8 cellular contexts compared by ENCODE assay signal in the genomic region with DNA sequence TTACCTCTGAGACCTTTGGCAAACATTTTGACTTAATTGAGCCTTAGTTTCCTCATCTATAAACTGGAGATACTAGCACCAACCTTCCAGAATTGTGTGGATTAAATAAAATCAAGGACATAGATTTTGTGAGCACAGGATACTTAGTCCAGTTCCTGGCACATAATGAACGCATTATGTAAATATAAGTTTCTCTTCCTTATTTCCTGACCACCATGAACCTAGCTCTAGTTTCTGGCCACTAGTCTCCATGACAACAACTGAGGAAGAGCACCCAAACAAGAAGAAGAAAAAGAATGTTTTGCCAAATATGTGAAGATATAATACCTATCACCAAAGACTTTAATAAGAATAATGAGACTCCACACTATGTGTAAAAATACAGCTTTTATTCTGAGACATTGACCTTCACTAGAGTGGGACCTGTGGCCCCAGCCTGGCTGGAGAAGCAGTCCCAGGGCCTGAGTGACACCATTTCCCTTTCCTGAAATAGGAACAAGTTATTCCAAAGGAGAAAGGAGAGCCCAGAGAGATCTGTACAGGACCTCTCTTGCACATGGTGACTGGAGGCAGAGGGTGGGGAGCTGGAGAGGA. TPM values are rescaled to one million over a fixed set of nuclear protein-coding genes. Genes with fewer than 3 reads are reported as not detected.
A peak's percentile ranks its signal among the peaks of the same experiment; 100 is the strongest.
DNase-seq lines count a peak whose midpoint lies in the region; ATAC-seq and TF ChIP-seq lines count a peak whose summit lies in the region.

No MANE protein-coding gene starts in this region.

- H3K4me1 ChIP-seq in naive thymus-derived CD4-positive, alpha-beta T cell (ENCODE audit: control insufficient read depth in 2 of 2, insufficient read depth in 2 of 2, low read length in 2 of 2) = peaks cover 17 to 18% of the 10 kb centered on the region in 2 donors

- POLR2A ChIA-PET in naive thymus-derived CD4-positive, alpha-beta T cell (lab: Charles Lee) = interaction anchor here (0.5 to 16.0 kb wide), 25 partner anchors 8 to 250 kb away, joined by 3 to 377 read pairs (median 6); a partner anchor contains a TSS

- peaks cover 37 to 48% (median 44%) of the 10 kb centered on the region in 7 donors for H3K4me1 Mint-ChIP-seq in naive thymus-derived CD4-positive, alpha-beta T cell

- no peaks in the 10 kb centered on the region for H3K9me3 ChIP-seq in naive thymus-derived CD4-positive, alpha-beta T cell (ENCODE audit: control insufficient read depth in 2 of 3, low read length in 3 of 3)

- DNase-seq in CD1c-positive myeloid dendritic cell (ENCODE audit: extremely low spot score) (peak; percentile 89), LNCaP clone FGC (ENCODE audit: low read depth) (no peak), cardiac fibroblast (ENCODE audit: low read depth in 2 of 2) (no peak), A172 (ENCODE audit: low spot score) (no peak), NCI-H446 (lab: John Stamatoyannopoulos, UW) (no peak), dedifferentiated amniotic fluid mesenchymal stem cell (ENCODE audit: extremely low spot score) (no peak)
- no peak for DNase-seq in naive thymus-derived CD4-positive, alpha-beta T cell

- H3K27ac Mint-ChIP-seq in naive thymus-derived CD4-positive, alpha-beta T cell = peak overlapping the region; percentile 92 to 100 (median 99)

- peaks cover 15 to 50% (median 17%) of the 10 kb centered on the region in 5 donors for H3K36me3 Mint-ChIP-seq in naive thymus-derived CD4-positive, alpha-beta T cell

- H3K4me3 ChIP-seq in LNCaP clone FGC (ENCODE audit: low read depth, low read length) (peak overlapping the region; percentile 94), cardiac fibroblast (replicated peaks in 1 of 2; ENCODE audit: low read depth in 2 of 2, low read length in 2 of 2) (peak overlapping the region; percentile 67 to 83)
- H3K4me3 ChIP-seq in naive thymus-derived CD4-positive, alpha-beta T cell (ENCODE audit: low read length) = peak overlapping the region; percentile 93

- CTCF ChIA-PET in naive thymus-derived CD4-positive, alpha-beta T cell (lab: Charles Lee) = interaction anchor here (0.9 to 3.7 kb wide), 4 partner anchors 14 to 51 kb away, joined by 5 to 42 read pairs (median 24); a partner anchor contains a TSS

- no peaks in the 10 kb centered on the region for H3K9me3 Mint-ChIP-seq in naive thymus-derived CD4-positive, alpha-beta T cell

- peak; percentile 37 for ATAC-seq in GM19463 (IDR thresholded peaks at IDR 0.05; ENCODE audit: unreplicated experiment)
- ATAC-seq in naive thymus-derived CD4-positive, alpha-beta T cell = no peak

- H3K27me3 Mint-ChIP-seq in naive thymus-derived CD4-positive, alpha-beta T cell = no peaks in the 10 kb centered on the region

- peak overlapping the region; percentile 92 for H3K27ac ChIP-seq in naive thymus-derived CD4-positive, alpha-beta T cell (ENCODE audit: low read depth, low read length)

- H3K36me3 ChIP-seq in naive thymus-derived CD4-positive, alpha-beta T cell (ENCODE audit: control insufficient read depth in 2 of 3, insufficient read depth in 3 of 3, low read length in 3 of 3) = peaks cover 19 to 63% (median 26%) of the 10 kb centered on the region in 3 experiments

- H3K27me3 ChIP-seq in naive thymus-derived CD4-positive, alpha-beta T cell (ENCODE audit: control insufficient read depth in 2 of 2, insufficient read depth in 2 of 2, low read length in 2 of 2) = no peaks in the 10 kb centered on the region

- H3K4me3 Mint-ChIP-seq in naive thymus-derived CD4-positive, alpha-beta T cell = peak overlapping the region; percentile 93 to 100 (median 97)

- intact Hi-C loops in naive thymus-derived CD4-positive, alpha-beta T cell (cut with micrococcal nuclease) = loop anchor here (1.0 to 10.0 kb wide), 6 partner anchors 25 to 782 kb away; a partner anchor contains a TSS

- TF ChIP-seq CTCF in LNCaP clone FGC (IDR thresholded peaks at IDR 0.05; ENCODE audit: control insufficient read depth, extremely low read depth, insufficient read depth) (no peak), cardiac fibroblast (IDR thresholded peaks at IDR 0.05; ENCODE audit: low read depth, low read length) (no peak)

RNA-seq across cellular contexts. Expression of a gene that starts 0.9 kb away (rescaled TPM):
- 100 to 1,000 TPM in 1 of 5 experiments, 10 to 100 TPM in 4; 71.6 to 115 (median 91.7) TPM for total RNA-seq in naive thymus-derived CD4-positive, alpha-beta T cell
- polyA plus RNA-seq in naive thymus-derived CD4-positive, alpha-beta T cell = 1 to 10 TPM; 3.9 to 5.5 TPM
- total RNA-seq in A172 (2014; rRNA removed; shearing (Covaris generic)) = 79.9 and 107 TPM in 2 replicates

RNA-seq across cellular contexts. Expression of a gene that starts 7.9 kb away (rescaled TPM):
- total RNA-seq in naive thymus-derived CD4-positive, alpha-beta T cell = 10 to 100 TPM; 49.8 to 84.0 (median 58.2) TPM
- polyA plus RNA-seq in naive thymus-derived CD4-positive, alpha-beta T cell = 100 to 1,000 TPM; 349 to 494 TPM
- total RNA-seq in A172 (2014; rRNA removed; shearing (Covaris generic)) = not detected in 2 replicates

RNA-seq across cellular contexts. Expression of a gene that starts 23.0 kb away (rescaled TPM):
- 100 to 1,000 TPM; 152 to 291 (median 235) TPM for total RNA-seq in naive thymus-derived CD4-positive, alpha-beta T cell
- polyA plus RNA-seq in naive thymus-derived CD4-positive, alpha-beta T cell = 100 to 1,000 TPM; 128 to 258 TPM
- total RNA-seq in A172 (2014; rRNA removed; shearing (Covaris generic)) = 0.07 and 0.38 TPM in 2 replicates

RNA-seq across cellular contexts. Expression of a gene that starts 25.7 kb away (rescaled TPM):
- total RNA-seq in naive thymus-derived CD4-positive, alpha-beta T cell = 10 to 100 TPM; 11.3 to 23.7 (median 16.5) TPM
- polyA plus RNA-seq in naive thymus-derived CD4-positive, alpha-beta T cell = 10 to 100 TPM; 12.7 to 14.4 TPM
- 7.3 and 9.2 TPM in 2 replicates for total RNA-seq in A172 (2014; rRNA removed; shearing (Covaris generic))

RNA-seq across cellular contexts. Expression of a gene that starts 42.7 kb away (rescaled TPM):
- not detected for total RNA-seq in naive thymus-derived CD4-positive, alpha-beta T cell
- not detected for polyA plus RNA-seq in naive thymus-derived CD4-positive, alpha-beta T cell
- 1.6 and 2.2 TPM in 2 replicates for total RNA-seq in A172 (2014; rRNA removed; shearing (Covaris generic))

Comparison
In these comparisons a context has a peak if more than half of its experiments do, and no peak if none do; other contexts are left out.
1. RNA of a gene that starts 7.9 kb away (total RNA-seq): 49.8 to 84.0 TPM in naive thymus-derived CD4-positive, alpha-beta T cell; not detected in A172; every median in the first group is over 10 times any median in the second.
2. RNA of a gene that starts 23.0 kb away (total RNA-seq): 152 to 291 TPM in naive thymus-derived CD4-positive, alpha-beta T cell; 0.07 to 0.38 TPM in A172; every median in the first group is over 100 times any median in the second.
3. Peak in every context shown above with its lines, with median percentiles within 50 percentile points of each other: H3K4me3 ChIP-seq.